ENCODE assay signal across 6 cellular contexts in the genomic region with DNA sequence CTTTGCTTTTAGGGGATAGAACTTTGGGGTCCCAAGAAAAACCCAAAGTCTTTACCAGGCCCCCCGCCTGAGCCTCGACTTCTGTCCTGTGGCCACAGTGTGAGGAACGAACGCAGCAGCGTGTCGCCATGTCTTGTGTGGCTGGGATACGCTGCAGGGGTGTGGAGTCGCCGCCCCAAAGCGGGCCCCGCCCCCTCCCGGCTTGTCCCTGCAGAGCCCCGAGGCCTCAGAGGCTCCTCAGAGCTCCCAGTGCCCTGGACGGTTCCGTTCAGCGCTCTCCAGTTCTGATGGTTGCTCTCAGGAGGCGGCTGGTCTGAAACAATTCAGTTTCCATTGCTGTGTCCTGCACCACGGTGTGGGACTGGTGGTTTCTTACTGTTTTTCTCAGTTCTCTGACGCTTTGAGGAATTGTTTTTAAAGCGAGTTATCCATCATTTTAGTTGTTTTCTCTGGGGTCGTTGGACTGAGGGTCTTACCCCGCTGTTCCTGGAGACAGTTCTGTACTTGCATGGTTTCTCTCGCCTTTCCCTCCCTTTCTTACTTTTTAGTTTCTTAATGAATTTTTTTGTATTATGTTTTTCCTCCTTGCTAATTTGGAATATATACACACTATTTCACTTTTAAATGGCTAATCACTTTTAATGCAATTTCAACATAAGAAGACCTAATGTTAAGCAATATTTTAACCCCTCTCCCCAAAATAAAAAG. TPM values are rescaled to one million over a fixed set of nuclear protein-coding genes. Genes with fewer than 3 reads are reported as not detected.
A peak's percentile ranks its signal among the peaks of the same experiment; 100 is the strongest.
DNase-seq lines count a peak whose midpoint lies in the region; ATAC-seq and TF ChIP-seq lines count a peak whose summit lies in the region.

No MANE protein-coding gene starts in this region.

- no peaks in the 10 kb centered on the region for H3K36me3 Mint-ChIP-seq in IgD-negative memory B cell

- H3K27ac ChIP-seq in thoracic aorta, result no peak overlapping the region

- H3K27me3 Mint-ChIP-seq in IgD-negative memory B cell, result no peaks in the 10 kb centered on the region

- no peaks in the 10 kb centered on the region for H3K9me3 ChIP-seq in thoracic aorta

- H3K9me3 Mint-ChIP-seq in IgD-negative memory B cell, result no peaks in the 10 kb centered on the region

- no peaks in the 10 kb centered on the region for H3K36me3 ChIP-seq in thoracic aorta

- H3K4me3 Mint-ChIP-seq in IgD-negative memory B cell, result peak overlapping the region; percentile 75 to 94 (median 86)

- peaks cover 14 to 24% of the 10 kb centered on the region in 2 donors for H3K4me1 ChIP-seq in thoracic aorta (ENCODE audit: control insufficient read depth in 1 of 2, low read depth in 2 of 2)

- peak overlapping the region; percentile 45 for H3K4me3 ChIP-seq in thoracic aorta

- no peak for TF ChIP-seq CTCF in thoracic aorta (IDR thresholded peaks at IDR 0.05)

- ATAC-seq in thoracic aorta (ENCODE audit: insufficient number of reproducible peaks, low FRiP score, low read depth) (no peak), GM18907 (IDR thresholded peaks at IDR 0.05; ENCODE audit: unreplicated experiment) (no peak), HG03378 (IDR thresholded peaks at IDR 0.05; ENCODE audit: unreplicated experiment) (no peak)

- peaks cover 7 to 16% (median 16%) of the 10 kb centered on the region in 3 donors for H3K4me1 Mint-ChIP-seq in IgD-negative memory B cell

- no peaks in the 10 kb centered on the region for H3K27me3 ChIP-seq in thoracic aorta (replicated peaks; ENCODE audit: insufficient read depth)

- H3K27ac Mint-ChIP-seq in IgD-negative memory B cell, result peak overlapping the region in 1 of 3 donors; percentile 46

- peak; percentile 49 to 56 for DNase-seq in activated T-helper 1 cell treated with anti-CD3 and anti-CD28 coated beads, Interleukin-2, amount 50 U/mL, for 16 hours (ENCODE audit: low read depth in 1 of 2, low spot score in 1 of 2)
- peak; percentile 68 for DNase-seq in left kidney (ENCODE audit: low read depth, low spot score)
- DNase-seq in thoracic aorta (ENCODE audit: low spot score), result no peak

RNA-seq across cellular contexts. Expression of gene IDUA, which starts 1.6 kb away (rescaled TPM):
- 8.5 TPM for polyA plus RNA-seq in IgD-negative memory B cell
- 10 to 100 TPM; 23.4 to 31.9 TPM for total RNA-seq in thoracic aorta

RNA-seq across cellular contexts. Expression of gene SLC26A1, which starts 7.9 kb away (rescaled TPM):
- polyA plus RNA-seq in IgD-negative memory B cell, result 0.70 TPM
- total RNA-seq in thoracic aorta, result not detected

RNA-seq across cellular contexts. Expression of gene DGKQ, which starts 11.9 kb away (rescaled TPM):
- 3.5 TPM for polyA plus RNA-seq in IgD-negative memory B cell
- total RNA-seq in thoracic aorta, result 10 to 100 TPM; 18.6 to 24.0 TPM

RNA-seq across cellular contexts. Expression of gene FGFRL1, which starts 26.1 kb away (rescaled TPM):
- polyA plus RNA-seq in IgD-negative memory B cell, result 0.93 TPM
- total RNA-seq in thoracic aorta, result 10 to 100 TPM; 61.1 to 84.0 TPM

RNA-seq across cellular contexts. Expression of gene TMEM175, which starts 53.0 kb away (rescaled TPM):
- polyA plus RNA-seq in IgD-negative memory B cell, result 20.0 TPM
- 10 to 100 TPM; 26.5 to 39.5 TPM for total RNA-seq in thoracic aorta
